ENCODE assay signal across 1 cellular context in the genomic region with DNA sequence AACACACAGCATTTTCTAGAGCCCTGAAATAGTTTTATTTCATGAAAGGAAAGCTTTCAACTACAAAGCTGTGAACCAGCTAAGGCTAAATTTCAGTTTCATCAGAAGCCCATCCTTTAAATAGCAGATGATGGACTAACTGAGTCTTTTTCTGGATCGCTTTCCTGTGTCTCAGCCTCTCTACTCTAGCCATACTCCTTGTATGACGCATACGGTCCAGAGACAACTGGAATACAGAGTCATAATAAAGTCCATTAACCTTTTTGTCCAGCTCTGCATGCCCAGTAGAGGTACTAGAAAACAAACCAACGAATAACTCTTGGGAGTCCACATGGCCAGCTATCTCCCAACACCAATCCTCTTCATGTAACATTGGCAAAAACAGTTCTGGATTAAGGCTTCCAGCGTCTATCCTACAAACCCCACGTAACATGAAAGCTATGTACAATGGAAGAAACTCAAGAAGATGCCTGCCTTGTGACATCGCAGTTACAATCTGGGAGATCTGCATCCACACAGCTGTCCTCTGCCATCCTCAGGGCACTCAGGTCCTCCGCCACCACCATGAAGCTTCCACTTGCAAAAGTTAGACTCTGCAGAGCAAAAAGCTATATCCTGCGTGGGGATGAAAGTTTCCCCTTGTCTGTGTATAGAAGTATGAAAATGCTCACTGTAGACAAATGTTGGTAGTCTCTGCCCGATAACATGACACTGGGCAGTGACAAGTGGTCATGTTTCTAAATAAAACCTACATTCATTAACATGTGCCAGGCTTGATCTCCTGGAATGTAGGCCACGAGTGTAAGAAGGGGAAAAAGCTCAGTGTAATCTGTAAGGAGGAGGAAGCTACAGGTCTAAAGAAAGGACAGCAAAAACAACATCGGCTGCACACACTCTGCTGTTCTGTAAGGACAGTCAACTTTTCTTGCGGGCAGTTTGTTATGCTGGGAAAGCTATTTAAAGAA.
TF ChIP-seq lines count a peak whose summit lies in the region.

No MANE protein-coding gene starts in this region.

TF ChIP-seq in HEK293T, 16 proteins besides CTCF, POLR2A, EP300 and RAD21 (continued from another document):
- no peak for TF ChIP-seq HDGF (IDR thresholded peaks at IDR 0.05; ENCODE audit: borderline replicate concordance)
- TF ChIP-seq, protein P1, sequence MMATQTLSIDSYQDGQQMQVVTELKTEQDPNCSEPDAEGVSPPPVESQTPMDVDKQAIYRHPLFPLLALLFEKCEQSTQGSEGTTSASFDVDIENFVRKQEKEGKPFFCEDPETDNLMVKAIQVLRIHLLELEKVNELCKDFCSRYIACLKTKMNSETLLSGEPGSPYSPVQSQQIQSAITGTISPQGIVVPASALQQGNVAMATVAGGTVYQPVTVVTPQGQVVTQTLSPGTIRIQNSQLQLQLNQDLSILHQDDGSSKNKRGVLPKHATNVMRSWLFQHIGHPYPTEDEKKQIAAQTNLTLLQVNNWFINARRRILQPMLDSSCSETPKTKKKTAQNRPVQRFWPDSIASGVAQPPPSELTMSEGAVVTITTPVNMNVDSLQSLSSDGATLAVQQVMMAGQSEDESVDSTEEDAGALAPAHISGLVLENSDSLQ (IDR thresholded peaks at IDR 0.05), result no peak
- no peak for TF ChIP-seq LEF1 (IDR thresholded peaks at IDR 0.05; ENCODE audit: borderline replicate concordance)
- TF ChIP-seq FOXA1 (IDR thresholded peaks at IDR 0.05), result no peak
TF ChIP-seq in HEK293T: peak in this region for 0.
